ENCODE assay signal across 1 cellular context in the genomic region with DNA sequence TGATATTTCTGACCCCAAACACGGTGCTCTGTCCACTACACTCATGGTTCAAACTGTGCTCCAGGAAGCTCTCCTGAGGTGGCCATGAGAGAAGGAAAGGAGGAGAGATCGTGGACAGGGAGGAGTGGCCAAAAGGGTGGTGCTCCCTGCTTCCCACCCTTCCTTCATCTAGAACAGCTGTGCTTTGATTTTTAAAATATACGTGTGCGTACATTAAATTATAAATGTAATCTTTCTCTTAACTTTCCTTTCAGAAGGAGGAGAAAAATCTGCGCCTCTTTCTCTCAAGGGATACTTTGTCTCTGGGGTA.
TF ChIP-seq lines count a peak whose summit lies in the region.

No MANE protein-coding gene starts in this region.

TF ChIP-seq in IMR-90, 13 proteins besides CTCF, POLR2A, EP300 and RAD21:
- TF ChIP-seq, protein P1, sequence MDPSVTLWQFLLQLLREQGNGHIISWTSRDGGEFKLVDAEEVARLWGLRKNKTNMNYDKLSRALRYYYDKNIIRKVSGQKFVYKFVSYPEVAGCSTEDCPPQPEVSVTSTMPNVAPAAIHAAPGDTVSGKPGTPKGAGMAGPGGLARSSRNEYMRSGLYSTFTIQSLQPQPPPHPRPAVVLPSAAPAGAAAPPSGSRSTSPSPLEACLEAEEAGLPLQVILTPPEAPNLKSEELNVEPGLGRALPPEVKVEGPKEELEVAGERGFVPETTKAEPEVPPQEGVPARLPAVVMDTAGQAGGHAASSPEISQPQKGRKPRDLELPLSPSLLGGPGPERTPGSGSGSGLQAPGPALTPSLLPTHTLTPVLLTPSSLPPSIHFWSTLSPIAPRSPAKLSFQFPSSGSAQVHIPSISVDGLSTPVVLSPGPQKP (IDR thresholded peaks at IDR 0.05; ENCODE audit: borderline replicate concordance, low read depth, low read length) = no peak
- TF ChIP-seq CHD1 (IDR thresholded peaks at IDR 0.05; ENCODE audit: low read depth, low read length) = no peak
- TF ChIP-seq BHLHE40 (IDR thresholded peaks at IDR 0.05; ENCODE audit: low read depth, low read length) = no peak
- TF ChIP-seq RCOR1 (IDR thresholded peaks at IDR 0.05; ENCODE audit: insufficient replicate concordance, low read length) = no peak
- TF ChIP-seq RFX5 (IDR thresholded peaks at IDR 0.05; ENCODE audit: low read depth, low read length) = no peak
- no peak for TF ChIP-seq MXI1 (IDR thresholded peaks at IDR 0.05; ENCODE audit: borderline replicate concordance, low read depth, low read length)
- no peak for TF ChIP-seq NFE2L2 (IDR thresholded peaks at IDR 0.05; ENCODE audit: low read depth, low read length)
- no peak for TF ChIP-seq MAFK (IDR thresholded peaks at IDR 0.05; ENCODE audit: low read depth, low read length)
- no peak for TF ChIP-seq FOS (IDR thresholded peaks at IDR 0.05; ENCODE audit: low read depth, low read length)
- TF ChIP-seq, protein P2, sequence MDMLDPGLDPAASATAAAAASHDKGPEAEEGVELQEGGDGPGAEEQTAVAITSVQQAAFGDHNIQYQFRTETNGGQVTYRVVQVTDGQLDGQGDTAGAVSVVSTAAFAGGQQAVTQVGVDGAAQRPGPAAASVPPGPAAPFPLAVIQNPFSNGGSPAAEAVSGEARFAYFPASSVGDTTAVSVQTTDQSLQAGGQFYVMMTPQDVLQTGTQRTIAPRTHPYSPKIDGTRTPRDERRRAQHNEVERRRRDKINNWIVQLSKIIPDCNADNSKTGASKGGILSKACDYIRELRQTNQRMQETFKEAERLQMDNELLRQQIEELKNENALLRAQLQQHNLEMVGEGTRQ (IDR thresholded peaks at IDR 0.05; ENCODE audit: low read depth, low read length) = no peak
- TF ChIP-seq MAZ (IDR thresholded peaks at IDR 0.05; ENCODE audit: borderline replicate concordance, low read depth, low read length) = no peak
- no peak for TF ChIP-seq CEBPB (IDR thresholded peaks at IDR 0.05; ENCODE audit: low read depth, low read length)
